ENCODE assay signal across 2 cellular contexts in the genomic region with DNA sequence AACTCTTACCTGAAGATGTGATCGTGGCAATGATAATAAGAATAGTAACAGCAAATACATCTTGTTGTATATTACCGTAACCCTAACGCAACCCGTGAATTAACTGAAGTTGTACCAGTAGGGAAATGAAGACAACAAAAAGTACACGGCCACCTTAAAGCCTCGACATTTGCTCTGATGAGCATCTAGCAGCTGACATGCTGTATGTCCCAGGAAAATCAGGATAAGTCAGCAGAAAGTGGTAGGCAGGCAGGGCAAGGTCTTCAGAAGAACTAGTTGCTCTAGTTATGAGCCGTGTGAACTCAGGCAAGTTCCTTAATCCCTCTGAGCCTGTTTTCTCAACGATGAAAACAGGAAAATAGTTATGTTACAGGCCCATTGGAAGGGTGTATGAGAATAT.
TF ChIP-seq lines count a peak whose summit lies in the region.

No MANE protein-coding gene starts in this region.

TF ChIP-seq in SK-N-SH, 30 proteins besides CTCF, POLR2A, EP300 and RAD21 (continued from another document):
- TF ChIP-seq MEF2A (IDR thresholded peaks at IDR 0.05; ENCODE audit: borderline replicate concordance, low read depth) (no peak), YY1 (IDR thresholded peaks at IDR 0.05; ENCODE audit: low read depth) (no peak), RFX5 (IDR thresholded peaks at IDR 0.05; ENCODE audit: low read length) (no peak)

TF ChIP-seq in SK-N-SH treated with all-trans-retinoic acid at 6 μM for 48 hours, 23 proteins besides CTCF, POLR2A, EP300 and RAD21 (continued from another document):
- TF ChIP-seq, protein P1, sequence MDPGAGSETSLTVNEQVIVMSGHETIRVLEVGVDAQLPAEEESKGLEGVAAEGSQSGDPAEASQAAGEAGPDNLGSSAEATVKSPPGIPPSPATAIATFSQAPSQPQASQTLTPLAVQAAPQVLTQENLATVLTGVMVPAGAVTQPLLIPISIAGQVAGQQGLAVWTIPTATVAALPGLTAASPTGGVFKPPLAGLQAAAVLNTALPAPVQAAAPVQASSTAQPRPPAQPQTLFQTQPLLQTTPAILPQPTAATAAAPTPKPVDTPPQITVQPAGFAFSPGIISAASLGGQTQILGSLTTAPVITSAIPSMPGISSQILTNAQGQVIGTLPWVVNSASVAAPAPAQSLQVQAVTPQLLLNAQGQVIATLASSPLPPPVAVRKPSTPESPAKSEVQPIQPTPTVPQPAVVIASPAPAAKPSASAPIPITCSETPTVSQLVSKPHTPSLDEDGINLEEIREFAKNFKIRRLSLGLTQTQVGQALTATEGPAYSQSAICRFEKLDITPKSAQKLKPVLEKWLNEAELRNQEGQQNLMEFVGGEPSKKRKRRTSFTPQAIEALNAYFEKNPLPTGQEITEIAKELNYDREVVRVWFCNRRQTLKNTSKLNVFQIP (CRISPR knock-in tag; IDR thresholded peaks at IDR 0.05; ENCODE audit: borderline replicate concordance, low read depth) = no peak
- TF ChIP-seq ZC3H10 (CRISPR knock-in tag; IDR thresholded peaks at IDR 0.05) (no peak), RARB (CRISPR knock-in tag; IDR thresholded peaks at IDR 0.05) (no peak), BACH2 (CRISPR knock-in tag; IDR thresholded peaks at IDR 0.05; ENCODE audit: borderline replicate concordance) (no peak), PPARA (CRISPR knock-in tag; IDR thresholded peaks at IDR 0.05; ENCODE audit: borderline replicate concordance) (no peak), OSR1 (CRISPR knock-in tag; IDR thresholded peaks at IDR 0.05) (no peak)
